24 cellular contexts compared by ENCODE assay signal in genomic region chr4:61275214-61275613, GRCh38.
"Had no signal": no experiment of that assay in that cellular context is flagged by ENCODE, and none has a peak within 500 bp of the region (broad histone marks: within the 10 kb centered on the region; RNA-seq: fewer than 3 reads in every experiment).

No MANE protein-coding gene starts in this region.

- H3K27me3 ChIP-seq: esophagus muscularis mucosa, heart right ventricle, neutrophil, pancreas, right lobe of liver, testis, transverse colon, upper lobe of right lung, uterus had no signal

- ATAC-seq: heart right ventricle; left ventricle myocardium superior; lower lobe of right lung; natural killer cell; pancreas; right lobe of liver; stimulated activated effector memory CD8-positive, alpha-beta T cell treated with anti-CD3 and anti-CD28 coated beads, Interleukin-12 subunit alpha, Interleukin-12 subunit beta, amount 100 ng/mL, for 72 hours; upper lobe of right lung had no signal

- DNase-seq: dermis blood vessel endothelial cell; effector memory CD4-positive, alpha-beta T cell; foreskin melanocyte; glutamatergic neuron; heart right ventricle; hypothalamus; left ventricle myocardium superior; lower lobe of right lung; natural killer cell; pancreas; right lobe of liver; small intestine; stimulated activated CD4-positive, alpha-beta T cell treated with anti-CD3 and anti-CD28 coated beads, Interleukin-2, amount 100 ng/mL, for 24 hours; stimulated activated CD4-positive, alpha-beta T cell treated with anti-CD3 and anti-CD28 coated beads, Interleukin-4, amount 100 ng/mL, for 24 hours; stimulated activated naive CD4-positive, alpha-beta T cell treated with Interleukin-2 at 50 U/mL for 16 hours; substantia nigra; testis; transverse colon; upper lobe of right lung; uterus had no signal

- H3K4me3 ChIP-seq: coronary artery, esophagus muscularis mucosa, heart right ventricle, lower lobe of right lung, pancreas, right lobe of liver, testis, transverse colon, upper lobe of right lung, uterus had no signal

- H3K27ac ChIP-seq: coronary artery, esophagus muscularis mucosa, lower lobe of right lung, neutrophil, pancreas, right lobe of liver, testis, transverse colon, upper lobe of right lung, uterus had no signal

- H3K36me3 ChIP-seq: esophagus muscularis mucosa, heart right ventricle, lower lobe of right lung, neutrophil, pancreas, right lobe of liver, transverse colon, upper lobe of right lung, uterus had no signal

- H3K9me3 ChIP-seq: esophagus muscularis mucosa, heart right ventricle, lower lobe of right lung, neutrophil, pancreas, right lobe of liver, testis, transverse colon, upper lobe of right lung, uterus had no signal

- H3K4me1 ChIP-seq: lower lobe of right lung, pancreas, right lobe of liver, testis, transverse colon, upper lobe of right lung had no signal
